ENCODE assay signal across 21 cellular contexts in the genomic region with DNA sequence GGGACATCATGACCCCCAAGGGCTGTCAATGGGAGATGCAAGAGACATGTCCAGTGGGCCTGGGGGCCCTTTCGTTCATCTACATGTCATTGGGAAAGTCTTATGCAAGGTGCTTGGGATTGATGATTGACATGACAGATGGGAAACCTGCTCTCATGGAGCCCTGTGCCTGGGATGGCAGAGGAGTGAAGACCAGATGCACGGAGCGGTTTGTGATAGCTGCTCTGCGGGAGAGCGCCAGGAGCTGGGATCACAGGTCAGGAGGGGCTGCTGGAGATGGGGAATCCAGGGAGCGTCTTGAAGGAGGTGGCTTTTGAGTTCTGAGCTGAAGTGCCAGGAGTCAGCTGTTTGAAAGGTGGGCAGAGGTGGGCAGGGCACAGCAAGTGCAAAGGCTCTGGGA.
"Had no signal": no experiment of that assay in that cellular context is flagged by ENCODE, and none has a peak within 500 bp of the region (broad histone marks: within the 10 kb centered on the region; RNA-seq: fewer than 3 reads in every experiment).

No MANE protein-coding gene starts in this region.

- H3K27ac Mint-ChIP-seq: activated CD4-positive, alpha-beta T cell treated with anti-CD3 and anti-CD28 coated beads, Interleukin-2, amount 10 ng/mL, durations not matched to agents 24 days and 14 days; activated CD8-positive, alpha-beta memory T cell treated with anti-CD3 and anti-CD28 coated beads, Interleukin-2, amount 10 ng/mL, durations not matched to agents 7 days and 5 days; activated CD8-positive, alpha-beta T cell treated with anti-CD3 and anti-CD28 coated beads for 36 hours; activated naive CD4-positive, alpha-beta T cell treated with anti-CD3 and anti-CD28 coated beads, Interleukin-2, amount 50 U/mL, for 24 hours; natural killer cell; stimulated activated effector memory CD8-positive, alpha-beta T cell treated with anti-CD3 and anti-CD28 coated beads, Interleukin-12 subunit alpha, Interleukin-12 subunit beta, amount 100 ng/mL, for 72 hours had no signal

- H3K9ac ChIP-seq: parathyroid adenoma had no signal

- H3K27ac ChIP-seq: colonic mucosa, esophagus squamous epithelium, gastrocnemius medialis, parathyroid adenoma, right lobe of liver, upper lobe of left lung had no signal

- H3K36me3 ChIP-seq: breast epithelium, colonic mucosa, esophagus squamous epithelium, gastrocnemius medialis, right lobe of liver, thoracic aorta, upper lobe of left lung had no signal

- H3K9me3 Mint-ChIP-seq: activated CD4-positive, alpha-beta T cell treated with anti-CD3 and anti-CD28 coated beads, Interleukin-2, amount 10 ng/mL, durations not matched to agents 24 days and 14 days; activated CD8-positive, alpha-beta T cell treated with anti-CD3 and anti-CD28 coated beads for 36 hours; activated naive CD4-positive, alpha-beta T cell treated with anti-CD3 and anti-CD28 coated beads, Interleukin-2, amount 50 U/mL, for 24 hours; central memory CD8-positive, alpha-beta T cell; natural killer cell; stimulated activated effector memory CD8-positive, alpha-beta T cell treated with anti-CD3 and anti-CD28 coated beads, Interleukin-12 subunit alpha, Interleukin-12 subunit beta, amount 100 ng/mL, for 72 hours had no signal

- ATAC-seq: activated CD8-positive, alpha-beta memory T cell treated with anti-CD3 and anti-CD28 coated beads, Interleukin-2, amount 10 ng/mL, durations not matched to agents 7 days and 5 days; activated CD8-positive, alpha-beta T cell treated with anti-CD3 and anti-CD28 coated beads for 36 hours; gastrocnemius medialis; natural killer cell; right lobe of liver; stimulated activated effector memory CD8-positive, alpha-beta T cell treated with anti-CD3 and anti-CD28 coated beads, Interleukin-12 subunit alpha, Interleukin-12 subunit beta, amount 100 ng/mL, for 72 hours had no signal

- H3K4me1 Mint-ChIP-seq: activated CD4-positive, alpha-beta T cell treated with anti-CD3 and anti-CD28 coated beads, Interleukin-2, amount 10 ng/mL, durations not matched to agents 24 days and 14 days; activated CD8-positive, alpha-beta memory T cell treated with anti-CD3 and anti-CD28 coated beads, Interleukin-2, amount 10 ng/mL, durations not matched to agents 7 days and 5 days; activated naive CD4-positive, alpha-beta T cell treated with anti-CD3 and anti-CD28 coated beads, Interleukin-2, amount 50 U/mL, for 24 hours; central memory CD8-positive, alpha-beta T cell; natural killer cell had no signal

- H3K4me3 Mint-ChIP-seq: activated CD4-positive, alpha-beta T cell treated with anti-CD3 and anti-CD28 coated beads, Interleukin-2, amount 10 ng/mL, durations not matched to agents 24 days and 14 days; activated CD8-positive, alpha-beta memory T cell treated with anti-CD3 and anti-CD28 coated beads, Interleukin-2, amount 10 ng/mL, durations not matched to agents 7 days and 5 days; activated CD8-positive, alpha-beta T cell treated with anti-CD3 and anti-CD28 coated beads for 36 hours; activated naive CD4-positive, alpha-beta T cell treated with anti-CD3 and anti-CD28 coated beads, Interleukin-2, amount 50 U/mL, for 24 hours; central memory CD8-positive, alpha-beta T cell; natural killer cell; stimulated activated effector memory CD8-positive, alpha-beta T cell treated with anti-CD3 and anti-CD28 coated beads, Interleukin-12 subunit alpha, Interleukin-12 subunit beta, amount 100 ng/mL, for 72 hours had no signal

- H3K27me3 ChIP-seq: breast epithelium, colonic mucosa, esophagus squamous epithelium, gastrocnemius medialis, right lobe of liver, upper lobe of left lung had no signal

- H2AFZ ChIP-seq: parathyroid adenoma had no signal

- H3K4me1 ChIP-seq: breast epithelium, colonic mucosa, parathyroid adenoma, right lobe of liver had no signal

- H3K9me3 ChIP-seq: breast epithelium, colonic mucosa, esophagus squamous epithelium, gastrocnemius medialis, right lobe of liver, thoracic aorta, upper lobe of left lung had no signal

- DNase-seq: activated CD4-positive, alpha-beta T cell treated with anti-CD3 and anti-CD28 coated beads, Interleukin-2, amount 10 ng/mL, durations not matched to agents 24 days and 14 days; activated CD8-positive, alpha-beta memory T cell treated with anti-CD3 and anti-CD28 coated beads, Interleukin-2, amount 10 ng/mL, durations not matched to agents 7 days and 5 days; activated CD8-positive, alpha-beta T cell treated with anti-CD3 and anti-CD28 coated beads for 36 hours; activated gamma-delta T cell treated with Interleukin-2 at 50 U/mL for 16 hours; activated T-cell treated with anti-CD3 and anti-CD28 coated beads for 4 hours; colonic mucosa; esophagus squamous epithelium; gastrocnemius medialis; islet precursor cell; midbrain; natural killer cell; right lobe of liver; small intestine; stimulated activated CD4-positive, alpha-beta T cell treated with anti-CD3 and anti-CD28 coated beads, Interleukin-2, amount 100 ng/mL, for 24 hours; upper lobe of left lung had no signal

- H3K27me3 Mint-ChIP-seq: activated CD4-positive, alpha-beta T cell treated with anti-CD3 and anti-CD28 coated beads, Interleukin-2, amount 10 ng/mL, durations not matched to agents 24 days and 14 days had no signal

- H3K4me3 ChIP-seq: colonic mucosa, esophagus squamous epithelium, gastrocnemius medialis, right lobe of liver, upper lobe of left lung had no signal

- H3K36me3 Mint-ChIP-seq: activated CD8-positive, alpha-beta memory T cell treated with anti-CD3 and anti-CD28 coated beads, Interleukin-2, amount 10 ng/mL, durations not matched to agents 7 days and 5 days; activated naive CD4-positive, alpha-beta T cell treated with anti-CD3 and anti-CD28 coated beads, Interleukin-2, amount 50 U/mL, for 24 hours; natural killer cell; stimulated activated effector memory CD8-positive, alpha-beta T cell treated with anti-CD3 and anti-CD28 coated beads, Interleukin-12 subunit alpha, Interleukin-12 subunit beta, amount 100 ng/mL, for 72 hours had no signal
